Comparison of ENCODE assay signal across 8 cellular contexts in genomic region chr7:115910541-115911164, GRCh38.
A peak's percentile ranks its signal among the peaks of the same experiment; 100 is the strongest.
DNase-seq lines count a peak whose midpoint lies in the region; ATAC-seq and TF ChIP-seq lines count a peak whose summit lies in the region.

No MANE protein-coding gene starts in this region.

- H3K4me1 ChIP-seq in endodermal cell (ENCODE audit: control insufficient read depth, insufficient read depth, low read length) (no peaks in the 10 kb centered on the region), osteoblast (ENCODE audit: insufficient read depth, low read length) (no peaks in the 10 kb centered on the region)

- TF ChIP-seq CTCF in GM10266 (IDR thresholded peaks at IDR 0.05; ENCODE audit: control insufficient read depth, insufficient read depth, low read depth, missing control alignments) (peak; percentile 35), endodermal cell (conservative IDR thresholded peaks at IDR 0.05) (peak; percentile 80), osteoblast (IDR thresholded peaks at IDR 0.05; ENCODE audit: extremely low read depth, low read depth, low read length) (peak; percentile 58)

- no peaks in the 10 kb centered on the region for H3K27me3 Mint-ChIP-seq in endodermal cell (ENCODE audit: insufficient read depth)

- peak overlapping the region; percentile 8 for H2AFZ ChIP-seq in osteoblast (ENCODE audit: low read length)

- no peak overlapping the region for H3K4me3 Mint-ChIP-seq in endodermal cell

- peak overlapping the region; percentile 55 for H3K4me2 ChIP-seq in osteoblast (ENCODE audit: insufficient read depth, low read length)

- H4K20me1 ChIP-seq in osteoblast (ENCODE audit: insufficient read depth, low read length) = no peaks in the 10 kb centered on the region

- H3K27ac Mint-ChIP-seq in endodermal cell = no peak overlapping the region

- H3K36me3 Mint-ChIP-seq in endodermal cell (ENCODE audit: low read depth) = no peaks in the 10 kb centered on the region

- H3K9me3 Mint-ChIP-seq in endodermal cell = no peaks in the 10 kb centered on the region

- H3K4me1 Mint-ChIP-seq in endodermal cell = no peaks in the 10 kb centered on the region

- no peak overlapping the region for H3K27ac ChIP-seq in endodermal cell (ENCODE audit: low read depth, low read length)
- H3K27ac ChIP-seq in osteoblast (ENCODE audit: low read depth, low read length) = no peak overlapping the region

- no peaks in the 10 kb centered on the region for H3K27me3 ChIP-seq in endodermal cell (ENCODE audit: control insufficient read depth, insufficient read depth, low read length, poor library complexity, severe bottlenecking)
- no peaks in the 10 kb centered on the region for H3K27me3 ChIP-seq in osteoblast (ENCODE audit: insufficient read depth, low read length)

- H3K79me2 ChIP-seq in osteoblast (ENCODE audit: insufficient read depth, low read length) = no peaks in the 10 kb centered on the region

- peak; percentile 50 for DNase-seq in A172 (ENCODE audit: low spot score)
- DNase-seq in GM10266 (ENCODE audit: extremely low spot score) = peak; percentile 3
- DNase-seq in NOMO-1 treated with dmso at 0.1 percent for 144 hours (lab: John Stamatoyannopoulos, UW; ENCODE audit: unreplicated experiment) = peak; percentile 9
- DNase-seq in endodermal cell = no peak
- DNase-seq in osteoblast (ENCODE audit: insufficient read length, low spot score, missing footprints) = no peak
- DNase-seq in T1000 (lab: John Stamatoyannopoulos, UW) = no peak

- ATAC-seq in HG03280 (IDR thresholded peaks at IDR 0.05; ENCODE audit: unreplicated experiment) (peak; percentile 56), HG03521 (IDR thresholded peaks at IDR 0.05; ENCODE audit: unreplicated experiment) (no peak)

- H3K4me3 ChIP-seq in endodermal cell (ENCODE audit: low read length) = no peak overlapping the region
- H3K4me3 ChIP-seq in osteoblast (ENCODE audit: insufficient read depth, low read length) = no peak overlapping the region

- H3K9me3 ChIP-seq in endodermal cell (ENCODE audit: control insufficient read depth, low read length) (no peaks in the 10 kb centered on the region), osteoblast (ENCODE audit: low read depth, low read length) (no peaks in the 10 kb centered on the region)

- no peak overlapping the region for H3K9ac ChIP-seq in endodermal cell (ENCODE audit: extremely low read depth, low read length, poor library complexity, severe bottlenecking)

- WGBS in endodermal cell (ENCODE audit: insufficient coverage in 1 of 2, insufficient read length in 1 of 2), 2 experiments = 14 to 25% methylated on average over 2 to 4 of the region's 5 CpGs

- no peaks in the 10 kb centered on the region for H3K36me3 ChIP-seq in endodermal cell (ENCODE audit: control insufficient read depth, insufficient read depth, low read length)
- no peaks in the 10 kb centered on the region for H3K36me3 ChIP-seq in osteoblast (ENCODE audit: insufficient read depth, low read length)

Comparison
In these comparisons a context has a peak if more than half of its experiments do, and no peak if none do; other contexts are left out.
1. DNase-seq: peak in A172 (single experiment), GM10266 (single experiment) and NOMO-1 treated with dmso at 0.1 percent for 144 hours (single experiment); none in endodermal cell (single experiment), osteoblast (single experiment) and T1000 (single experiment).
2. Peak in every context shown above with its lines, with median percentiles within 50 percentile points of each other: CTCF ChIP-seq.